In the genomic region with DNA sequence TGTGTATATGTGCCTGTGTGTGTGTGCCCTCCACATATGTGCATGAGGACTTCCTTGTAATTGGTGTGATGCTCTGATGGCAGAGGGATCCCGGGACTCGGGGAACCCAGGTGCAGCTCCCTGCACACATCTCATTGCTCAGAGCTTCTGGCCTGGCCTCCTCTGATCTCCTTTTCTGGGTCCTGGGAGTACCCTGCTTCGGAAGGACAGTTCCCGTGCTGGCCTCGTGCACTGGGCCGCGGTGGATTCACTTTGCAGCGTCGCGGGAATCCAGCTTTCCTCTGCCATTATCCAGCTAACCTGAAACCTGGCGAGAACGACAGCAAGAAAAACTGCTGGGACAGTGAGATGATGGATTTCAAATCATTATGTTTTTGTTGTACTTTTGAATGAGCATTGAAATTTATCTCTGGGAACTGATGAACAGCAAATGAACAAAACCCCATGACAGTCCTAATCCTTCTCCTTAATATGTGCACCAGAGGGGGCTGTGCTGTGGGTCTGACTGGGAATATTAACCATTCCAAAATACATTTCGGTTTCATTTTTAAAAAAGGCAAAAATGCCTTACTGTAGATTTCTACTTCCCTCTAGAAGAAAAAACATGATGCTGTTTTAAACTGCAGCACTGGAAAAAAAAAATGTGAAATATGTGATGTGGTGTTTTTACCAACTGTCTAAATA, we compare ENCODE assay signal across 17 cellular contexts.
DNase-seq lines count a peak whose midpoint lies in the region; ATAC-seq and TF ChIP-seq lines count a peak whose summit lies in the region.
"Had no signal": no experiment of that assay in that cellular context is flagged by ENCODE, and none has a peak within 500 bp of the region (broad histone marks: within the 10 kb centered on the region; RNA-seq: fewer than 3 reads in every experiment).

No MANE protein-coding gene starts in this region.

- no peaks in the 10 kb centered on the region for H3K4me1 ChIP-seq in heart left ventricle
- H3K4me1 ChIP-seq: gastrocnemius medialis had no signal

- no peaks in the 10 kb centered on the region for H3K36me3 ChIP-seq in heart left ventricle
- H3K36me3 ChIP-seq: gastrocnemius medialis, upper lobe of left lung had no signal

- no peak for TF ChIP-seq POLR2A in heart left ventricle (IDR thresholded peaks at IDR 0.05)

- peaks cover 26% of the 10 kb centered on the region for H3K4me1 Mint-ChIP-seq in chondrocyte (ENCODE audit: low read depth)

- intact Hi-C loops in heart left ventricle (cut with DNase I) (no loop called here), Right ventricle myocardium superior (cut with DNase I) (no loop called here)

- DNase-seq in heart left ventricle, result no peak
- DNase-seq in Right ventricle myocardium superior, result no peak
- no peak for DNase-seq in chondrocyte (ENCODE audit: low spot score)
- peak; percentile 76 for DNase-seq in mesenteric fat pad (ENCODE audit: low spot score)
- DNase-seq in ureter (ENCODE audit: low spot score), result peak; percentile 32
- no peak for DNase-seq in dermis blood vessel endothelial cell
- no peak for DNase-seq in hippocampal formation (lab: John Stamatoyannopoulos, UW)
- DNase-seq: activated CD4-positive, alpha-beta T cell treated with anti-CD3 and anti-CD28 coated beads, Interleukin-2, amount 50 U/mL, for 48 hours; activated gamma-delta T cell; cerebellar nuclear complex; gastrocnemius medialis; NCI-H1417 treated with DMSO at 0.1 percent for 48 hours; NCI-H446 had no signal

- H3K4me3 ChIP-seq in heart left ventricle, result peak overlapping the region in 8 of 12 donors; percentile 3 to 44 (median 24)

- no peak overlapping the region for H3K27ac ChIP-seq in heart left ventricle
- H3K27ac ChIP-seq: gastrocnemius medialis, upper lobe of left lung had no signal

- no peaks in the 10 kb centered on the region for H3K36me3 Mint-ChIP-seq in chondrocyte (ENCODE audit: low read depth)

- peak in 1 of 4 donors; percentile 46 for ATAC-seq in heart left ventricle
- no peak for ATAC-seq in Right ventricle myocardium superior (ENCODE audit: poor library complexity)
- ATAC-seq in GM19023 (IDR thresholded peaks at IDR 0.05; ENCODE audit: unreplicated experiment), result no peak
- ATAC-seq: gastrocnemius medialis, Panc1 had no signal

- TF ChIP-seq CTCF in heart left ventricle (IDR thresholded peaks at IDR 0.05) (peak in 6 of 12 donors; percentile 16 to 45 (median 32)), chondrocyte (IDR thresholded peaks at IDR 0.05) (peak; percentile 74)

- no peaks in the 10 kb centered on the region for H3K9me3 Mint-ChIP-seq in chondrocyte (ENCODE audit: low read depth)
- H3K9me3 Mint-ChIP-seq: T-helper 2 cell treated with Interferon-gamma antibody and Interleukin-4, amounts not matched to agents 5 μg/mL and 100 μg/mL, for 36 hours had no signal

- H3K27me3 ChIP-seq in heart left ventricle, result no peaks in the 10 kb centered on the region
- H3K27me3 ChIP-seq: upper lobe of left lung had no signal

- H3K27me3 Mint-ChIP-seq in chondrocyte (ENCODE audit: low read depth), result peaks cover 2% of the 10 kb centered on the region

- 72 to 84% (median 81%) methylated on average over 13 of the region's 13 CpGs for WGBS in heart left ventricle, 4 donors

- H3K4me3 Mint-ChIP-seq in chondrocyte (ENCODE audit: unreplicated experiment), result peak overlapping the region; percentile 17
- H3K4me3 Mint-ChIP-seq: T-helper 2 cell treated with Interferon-gamma antibody and Interleukin-4, amounts not matched to agents 5 μg/mL and 100 μg/mL, for 36 hours had no signal

- H3K27ac Mint-ChIP-seq in chondrocyte (ENCODE audit: unreplicated experiment), result peak overlapping the region; percentile 53
- H3K27ac Mint-ChIP-seq: T-helper 2 cell treated with Interferon-gamma antibody and Interleukin-4, amounts not matched to agents 5 μg/mL and 100 μg/mL, for 36 hours had no signal

- H3K9me3 ChIP-seq in heart left ventricle, result no peaks in the 10 kb centered on the region
- H3K9me3 ChIP-seq: gastrocnemius medialis, upper lobe of left lung had no signal

Comparison
In these comparisons a context has a peak if more than half of its experiments do, and no peak if none do; other contexts are left out.
1. DNase-seq: peak in mesenteric fat pad (single experiment) and ureter (single experiment); none in heart left ventricle (0 of 5), Right ventricle myocardium superior (single experiment), chondrocyte (single experiment), dermis blood vessel endothelial cell (single experiment) and hippocampal formation (0 of 2).